8 cellular contexts compared by ENCODE assay signal in genomic region chr10:110414563-110415309, GRCh38.
DNase-seq lines count a peak whose midpoint lies in the region; ATAC-seq, FAIRE-seq and TF ChIP-seq lines count a peak whose summit lies in the region.

No MANE protein-coding gene starts in this region.

- H3K27ac ChIP-seq in keratinocyte (ENCODE audit: control insufficient read depth, insufficient read depth, low read length), result peak overlapping the region; percentile 37

- no peak overlapping the region for H3K4me3 ChIP-seq in keratinocyte (ENCODE audit: control insufficient read depth in 2 of 3, extremely low read depth in 1 of 3, insufficient read depth in 2 of 3, low read depth in 1 of 3, low read length in 3 of 3)

- peak; percentile 93 for DNase-seq in NK-92 treated with Interleukin-12 subunit alpha and Interleukin-12 subunit beta, amount 100 ng/mL, for 24 hours (lab: John Stamatoyannopoulos, UW)
- peak; percentile 89 to 90 for DNase-seq in activated T-cell treated with anti-CD3 and anti-CD28 coated beads, Interleukin-2, amount 50 U/mL, for 48 hours
- DNase-seq in keratinocyte (ENCODE audit: low read depth, low spot score) (peak; percentile 94), NCI-H1092 (lab: John Stamatoyannopoulos, UW) (no peak), cerebellum (ENCODE audit: low spot score) (no peak)
- peak; percentile 74 for DNase-seq in stimulated activated CD8-positive, alpha-beta memory T cell treated with anti-CD3 and anti-CD28 coated beads, Interleukin-7, amount 100 ng/mL, for 24 hours (ENCODE audit: low read depth)

- H3K36me3 ChIP-seq in keratinocyte (ENCODE audit: control insufficient read depth in 2 of 2, extremely low read depth in 1 of 2, insufficient read depth in 2 of 2, low read length in 2 of 2), result no peaks in the 10 kb centered on the region

- no peaks in the 10 kb centered on the region for H4K20me1 ChIP-seq in keratinocyte (ENCODE audit: control insufficient read depth, extremely low read depth, insufficient read depth, low read length)

- TF ChIP-seq CTCF in keratinocyte (optimal IDR thresholded peaks at IDR 0.05 in 1 of 3, IDR thresholded peaks at IDR 0.05 in 1 of 3, conservative IDR thresholded peaks at IDR 0.05 in 1 of 3; ENCODE audit: extremely low read depth in 1 of 3, insufficient read depth in 2 of 3, low read length in 3 of 3), result no peak

- no peak overlapping the region for H2AFZ ChIP-seq in keratinocyte (ENCODE audit: control insufficient read depth, low read length)

- H3K4me2 ChIP-seq in keratinocyte (ENCODE audit: control insufficient read depth, extremely low read depth, insufficient read depth, low read depth, low read length), result peak overlapping the region; percentile 17

- no peaks in the 10 kb centered on the region for H3K9me1 ChIP-seq in keratinocyte (ENCODE audit: control insufficient read depth, extremely low read depth, insufficient read depth, low read length)

- peak; percentile 77 for FAIRE-seq in keratinocyte (lab: Jason Lieb, UNC)

- dilution Hi-C loops in keratinocyte (cut with MboI; ENCODE audit: extremely low pct_ligation_motif_present, low sequenced_read_pairs), result loop anchor here (5.0 kb wide), 1 partner anchor 72 kb away; no protein-coding TSS in a partner anchor

- H3K9me3 ChIP-seq in keratinocyte (ENCODE audit: control insufficient read depth, low read depth, low read length), result peaks cover 3% of the 10 kb centered on the region

- no peaks in the 10 kb centered on the region for H3K79me2 ChIP-seq in keratinocyte (ENCODE audit: control insufficient read depth, insufficient read depth, low read length)

- ATAC-seq in GM18502 (IDR thresholded peaks at IDR 0.05; ENCODE audit: poor library complexity, unreplicated experiment) (peak; percentile 88), HG02759 (IDR thresholded peaks at IDR 0.05; ENCODE audit: unreplicated experiment) (peak; percentile 88)

- H3K4me1 ChIP-seq in keratinocyte (ENCODE audit: control insufficient read depth, extremely low read depth, insufficient read depth, low read length), result peaks cover 46% of the 10 kb centered on the region

- no peaks in the 10 kb centered on the region for H3K27me3 ChIP-seq in keratinocyte (ENCODE audit: control insufficient read depth, extremely low read depth, insufficient read depth, low read length)

- no peak overlapping the region for H3K9ac ChIP-seq in keratinocyte (ENCODE audit: control insufficient read depth, extremely low read depth, insufficient read depth, low read length)

Comparison
In these comparisons a context has a peak if more than half of its experiments do, and no peak if none do; other contexts are left out.
1. DNase-seq: peak in NK-92 treated with Interleukin-12 subunit alpha and Interleukin-12 subunit beta, amount 100 ng/mL, for 24 hours (single experiment), activated T-cell treated with anti-CD3 and anti-CD28 coated beads, Interleukin-2, amount 50 U/mL, for 48 hours (2 of 2), keratinocyte (single experiment) and stimulated activated CD8-positive, alpha-beta memory T cell treated with anti-CD3 and anti-CD28 coated beads, Interleukin-7, amount 100 ng/mL, for 24 hours (single experiment); none in NCI-H1092 (single experiment) and cerebellum (single experiment).